ENCODE assay signal across 15 cellular contexts in genomic region chr6:154479388-154480143, GRCh38. TPM values are rescaled to one million over a fixed set of nuclear protein-coding genes. Genes with fewer than 3 reads are reported as not detected.
DNase-seq lines count a peak whose midpoint lies in the region; FAIRE-seq and TF ChIP-seq lines count a peak whose summit lies in the region.
"Had no signal": no experiment of that assay in that cellular context is flagged by ENCODE, and none has a peak within 500 bp of the region (broad histone marks: within the 10 kb centered on the region; RNA-seq: fewer than 3 reads in every experiment).

No MANE protein-coding gene starts in this region.

- BruUV-seq in mammary epithelial cell (replicated peaks; lab: Mats Ljungman, UMichigan), result no TSS peak

- H3K4me2 ChIP-seq in osteoblast (ENCODE audit: insufficient read depth, low read length) (peak overlapping the region; percentile 75), mammary epithelial cell (ENCODE audit: insufficient read depth, low read depth, low read length) (no peak overlapping the region)
- H3K4me2 ChIP-seq: BLaER1 had no signal

- peaks cover 5% of the 10 kb centered on the region for H3K27me3 Mint-ChIP-seq in activated CD4-positive, alpha-beta memory T cell treated with anti-CD3 and anti-CD28 coated beads, Interleukin-2, amount 10 ng/mL, durations not matched to agents 7 days and 5 days
- H3K27me3 Mint-ChIP-seq: activated B cell treated with CpG ODN at 0.5 μM for 24 hours had no signal

- H3K9ac ChIP-seq in kidney (ENCODE audit: low read length in 2 of 2) (no peak overlapping the region), mammary epithelial cell (ENCODE audit: insufficient read depth, low read length) (no peak overlapping the region)
- H3K9ac ChIP-seq: BLaER1 had no signal

- POLR2A ChIA-PET in activated CD4-positive, alpha-beta memory T cell treated with anti-CD3 and anti-CD28 coated beads, Interleukin-2, amount 10 ng/mL, durations not matched to agents 7 days and 5 days (lab: Charles Lee), result no interaction called here

- no peak for FAIRE-seq in kidney (lab: Jason Lieb, UNC)
- FAIRE-seq: islet of Langerhans had no signal

- intact Hi-C loops in esophagus muscularis mucosa (cut with DNase I), result no loop called here
- intact Hi-C loops in kidney (cut with DNase I), result no loop called here
- intact Hi-C loops in mammary epithelial cell (cut with micrococcal nuclease), result no loop called here

- dilution Hi-C loops in mammary epithelial cell (cut with HindIII; ENCODE audit: low sequenced_read_pairs), result no loop called here

- no peak overlapping the region for H3K27ac Mint-ChIP-seq in activated CD4-positive, alpha-beta memory T cell treated with anti-CD3 and anti-CD28 coated beads, Interleukin-2, amount 10 ng/mL, durations not matched to agents 7 days and 5 days
- H3K27ac Mint-ChIP-seq: activated B cell treated with CpG ODN at 0.5 μM for 24 hours had no signal

- H4K20me1 ChIP-seq in osteoblast (ENCODE audit: insufficient read depth, low read length) (no peaks in the 10 kb centered on the region), mammary epithelial cell (ENCODE audit: insufficient read depth, low read length) (no peaks in the 10 kb centered on the region)
- H4K20me1 ChIP-seq: BLaER1 had no signal

- H2AFZ ChIP-seq in ACC112 (ENCODE audit: low read length, unreplicated experiment) (peak overlapping the region; percentile 61), osteoblast (ENCODE audit: low read length) (peak overlapping the region; percentile 71), mammary epithelial cell (ENCODE audit: low read depth, low read length) (no peak overlapping the region)

- no peaks in the 10 kb centered on the region for H3K27me3 ChIP-seq in ACC112 (ENCODE audit: insufficient read depth, low read length)
- no peaks in the 10 kb centered on the region for H3K27me3 ChIP-seq in esophagus muscularis mucosa
- no peaks in the 10 kb centered on the region for H3K27me3 ChIP-seq in osteoblast (ENCODE audit: insufficient read depth, low read length)
- no peaks in the 10 kb centered on the region for H3K27me3 ChIP-seq in mammary epithelial cell (ENCODE audit: insufficient read depth, low read length)
- H3K27me3 ChIP-seq: BLaER1 had no signal

- TF ChIP-seq POLR2A in esophagus muscularis mucosa (IDR thresholded peaks at IDR 0.05; ENCODE audit: low read depth), result no peak

- H3K4me3 ChIP-seq in ACC112 (ENCODE audit: low read depth, low read length) (peak overlapping the region; percentile 54), esophagus muscularis mucosa (peak overlapping the region; percentile 6 to 23 (median 20)), osteoblast (ENCODE audit: insufficient read depth, low read length) (peak overlapping the region; percentile 58), kidney (ENCODE audit: low read length in 2 of 2) (peak overlapping the region in 1 of 2 donors; percentile 16), mammary epithelial cell (replicated peaks in 1 of 3; ENCODE audit: insufficient read depth in 1 of 3, low read depth in 2 of 3, low read length in 3 of 3) (no peak overlapping the region)
- H3K4me3 ChIP-seq: BLaER1 had no signal

- TF ChIP-seq EP300 in esophagus muscularis mucosa (IDR thresholded peaks at IDR 0.05), result no peak

- DNase-seq in NCI-H69 (lab: John Stamatoyannopoulos, UW) (peak; percentile 16), esophagus muscularis mucosa (ENCODE audit: extremely low spot score) (no peak), osteoblast (ENCODE audit: insufficient read length, low spot score, missing footprints) (no peak), GF-D8 (lab: John Stamatoyannopoulos, UW) (no peak), kidney (no peak), mammary epithelial cell (no peak)
- no peak for DNase-seq in activated CD4-positive, alpha-beta memory T cell treated with anti-CD3 and anti-CD28 coated beads, Interleukin-2, amount 10 ng/mL, durations not matched to agents 7 days and 5 days
- DNase-seq: activated B cell treated with CpG ODN at 0.5 μM for 24 hours; activated effector memory CD4-positive, alpha-beta T cell treated with Interleukin-2 at 50 U/mL for 16 hours; effector memory CD4-positive, alpha-beta T cell; NCI-H146; OCI-M1 had no signal

- no peak overlapping the region for H3K4me3 Mint-ChIP-seq in activated CD4-positive, alpha-beta memory T cell treated with anti-CD3 and anti-CD28 coated beads, Interleukin-2, amount 10 ng/mL, durations not matched to agents 7 days and 5 days
- H3K4me3 Mint-ChIP-seq: activated B cell treated with CpG ODN at 0.5 μM for 24 hours had no signal

- TF ChIP-seq CTCF in esophagus muscularis mucosa (IDR thresholded peaks at IDR 0.05), result no peak
- TF ChIP-seq CTCF in osteoblast (IDR thresholded peaks at IDR 0.05; ENCODE audit: extremely low read depth, low read depth, low read length), result no peak
- no peak for TF ChIP-seq CTCF in kidney (IDR thresholded peaks at IDR 0.05; ENCODE audit: borderline replicate concordance, extremely low read depth, insufficient read depth)
- no peak for TF ChIP-seq CTCF in mammary epithelial cell (conservative IDR thresholded peaks at IDR 0.05 in 1 of 2, IDR thresholded peaks at IDR 0.05 in 1 of 2; ENCODE audit: extremely low read depth in 1 of 2, insufficient read depth in 1 of 2, low read depth in 1 of 2, low read length in 2 of 2)

- H3K9me3 Mint-ChIP-seq in activated CD4-positive, alpha-beta memory T cell treated with anti-CD3 and anti-CD28 coated beads, Interleukin-2, amount 10 ng/mL, durations not matched to agents 7 days and 5 days, result no peaks in the 10 kb centered on the region
- H3K9me3 Mint-ChIP-seq: activated B cell treated with CpG ODN at 0.5 μM for 24 hours had no signal

- CTCF ChIA-PET in activated CD4-positive, alpha-beta memory T cell treated with anti-CD3 and anti-CD28 coated beads, Interleukin-2, amount 10 ng/mL, durations not matched to agents 7 days and 5 days (lab: Charles Lee), result no interaction called here
- CTCF ChIA-PET in mammary epithelial cell (lab: Charles Lee; ENCODE audit: low non-redundant PET), result no interaction called here

- peaks cover 24% of the 10 kb centered on the region for H3K4me1 ChIP-seq in ACC112 (ENCODE audit: control insufficient read depth, insufficient read depth, low read length, unreplicated experiment)
- peaks cover 34 to 87% (median 69%) of the 10 kb centered on the region in 4 donors for H3K4me1 ChIP-seq in esophagus muscularis mucosa
- peaks cover 32% of the 10 kb centered on the region for H3K4me1 ChIP-seq in osteoblast (ENCODE audit: insufficient read depth, low read length)
- peaks cover 25 to 38% of the 10 kb centered on the region in 2 donors for H3K4me1 ChIP-seq in kidney (ENCODE audit: control insufficient read depth in 1 of 2, insufficient read depth in 1 of 2, low read depth in 1 of 2, low read length in 2 of 2)
- H3K4me1 ChIP-seq in mammary epithelial cell (ENCODE audit: insufficient read depth, low read length), result peaks cover 10% of the 10 kb centered on the region
- H3K4me1 ChIP-seq: BLaER1 had no signal

- H3K79me2 ChIP-seq in ACC112 (ENCODE audit: control insufficient read depth, insufficient read depth, low read length, unreplicated experiment) (peaks cover 2% of the 10 kb centered on the region), osteoblast (ENCODE audit: insufficient read depth, low read length) (peaks cover 41% of the 10 kb centered on the region), mammary epithelial cell (ENCODE audit: insufficient read depth, low read length) (no peaks in the 10 kb centered on the region)

- no peaks in the 10 kb centered on the region for H3K36me3 ChIP-seq in ACC112 (ENCODE audit: insufficient read depth, low read length)
- no peaks in the 10 kb centered on the region for H3K36me3 ChIP-seq in esophagus muscularis mucosa
- no peaks in the 10 kb centered on the region for H3K36me3 ChIP-seq in osteoblast (ENCODE audit: insufficient read depth, low read length)
- no peaks in the 10 kb centered on the region for H3K36me3 ChIP-seq in kidney (ENCODE audit: control insufficient read depth in 1 of 2, insufficient read depth in 2 of 2, low read length in 2 of 2)
- no peaks in the 10 kb centered on the region for H3K36me3 ChIP-seq in mammary epithelial cell (ENCODE audit: insufficient read depth, low read length)
- H3K36me3 ChIP-seq: BLaER1 had no signal

- 39% methylated on average over 14 of the region's 14 CpGs for WGBS in esophagus muscularis mucosa
- WGBS in mammary epithelial cell (ENCODE audit: low coverage, missing lambda C conversion rate), result 88% methylated on average over 14 of the region's 14 CpGs

- peak overlapping the region; percentile 32; the same call in 1 of the 2 replicates for H3K27ac ChIP-seq in ACC112 (ENCODE audit: low read depth, low read length)
- H3K27ac ChIP-seq in esophagus muscularis mucosa (replicated peaks in 1 of 4), result peak overlapping the region; percentile 66 to 81 (median 76)
- H3K27ac ChIP-seq in osteoblast (ENCODE audit: low read depth, low read length), result peak overlapping the region; percentile 68
- peak overlapping the region in 1 of 2 donors; percentile 64 for H3K27ac ChIP-seq in kidney (ENCODE audit: low read depth in 2 of 2, low read length in 2 of 2)
- no peak overlapping the region for H3K27ac ChIP-seq in mammary epithelial cell (ENCODE audit: insufficient read depth, low read depth, low read length)
- H3K27ac ChIP-seq: BLaER1 had no signal

- H3K4me1 Mint-ChIP-seq in activated CD4-positive, alpha-beta memory T cell treated with anti-CD3 and anti-CD28 coated beads, Interleukin-2, amount 10 ng/mL, durations not matched to agents 7 days and 5 days, result no peaks in the 10 kb centered on the region
- H3K4me1 Mint-ChIP-seq: activated B cell treated with CpG ODN at 0.5 μM for 24 hours had no signal

- H3K9me3 ChIP-seq in esophagus muscularis mucosa (no peaks in the 10 kb centered on the region), osteoblast (ENCODE audit: low read depth, low read length) (no peaks in the 10 kb centered on the region), kidney (ENCODE audit: control insufficient read depth in 1 of 2, low read length in 2 of 2) (no peaks in the 10 kb centered on the region), mammary epithelial cell (replicated peaks; ENCODE audit: insufficient read depth, low read length) (no peaks in the 10 kb centered on the region)
- H3K9me3 ChIP-seq: BLaER1 had no signal

- no peaks in the 10 kb centered on the region for H3K36me3 Mint-ChIP-seq in activated CD4-positive, alpha-beta memory T cell treated with anti-CD3 and anti-CD28 coated beads, Interleukin-2, amount 10 ng/mL, durations not matched to agents 7 days and 5 days (ENCODE audit: low read depth)

- in situ Hi-C loops in mammary epithelial cell (cut with MboI; ENCODE audit: low sequenced_read_pairs in 2 of 2), result no loop called here

RNA-seq across cellular contexts. Expression of gene CNKSR3, which starts 30.9 kb away (rescaled TPM):
- total RNA-seq in esophagus muscularis mucosa (10 to 100 TPM; 10.4 to 23.9 (median 19.6) TPM), osteoblast (4.7 and 5.4 TPM in 2 replicates), kidney (63.1 TPM), mammary epithelial cell (1 to 10 TPM; 1.7 to 4.1 TPM)
- not detected for total RNA-seq in activated CD4-positive, alpha-beta memory T cell treated with anti-CD3 and anti-CD28 coated beads, Interleukin-2, amount 10 ng/mL, durations not matched to agents 7 days and 5 days
- polyA plus RNA-seq in kidney (ENCODE audit: insufficient read depth, low read depth, low replicate concordance) (13.8 TPM), mammary epithelial cell (0.94 TPM)
- 0.88 TPM for polyA minus RNA-seq in mammary epithelial cell

Comparison
In these comparisons a context has a peak if more than half of its experiments do, and no peak if none do; other contexts are left out.
1. H3K4me3 ChIP-seq: peak in ACC112 (single experiment), esophagus muscularis mucosa (4 of 4) and osteoblast (single experiment); none in mammary epithelial cell (0 of 3).